In the genomic region with DNA sequence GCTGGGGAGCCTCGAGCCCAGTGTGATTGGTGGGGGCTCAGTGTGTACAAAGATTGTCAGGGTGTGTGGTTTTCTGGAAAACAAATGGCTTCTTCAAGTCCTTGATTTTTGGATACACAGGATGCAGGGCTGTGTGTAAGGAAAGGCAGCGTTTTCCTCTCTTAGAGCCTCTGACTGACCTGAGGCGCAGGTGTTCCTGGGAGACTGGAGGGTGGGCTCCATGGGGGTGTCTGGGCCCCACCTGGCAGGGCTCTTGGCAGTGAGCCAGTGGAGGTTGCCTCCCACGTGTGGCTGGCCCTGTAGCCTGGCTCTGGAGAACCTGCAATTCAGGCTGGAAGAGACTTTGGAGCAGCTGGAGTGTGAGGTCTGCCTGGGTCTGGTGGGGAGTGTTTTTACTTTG, we compare ENCODE assay signal across 11 cellular contexts. TPM values are rescaled to one million over a fixed set of nuclear protein-coding genes. Genes with fewer than 3 reads are reported as not detected.
DNase-seq lines count a peak whose midpoint lies in the region; ATAC-seq and TF ChIP-seq lines count a peak whose summit lies in the region.
"Had no signal": no experiment of that assay in that cellular context is flagged by ENCODE, and none has a peak within 500 bp of the region (broad histone marks: within the 10 kb centered on the region; RNA-seq: fewer than 3 reads in every experiment).

No MANE protein-coding gene starts in this region.

- TF ChIP-seq CTCF in nephron (IDR thresholded peaks at IDR 0.05; ENCODE audit: unreplicated experiment in 3 of 3), result no peak

- H3K9me3 ChIP-seq in CD4-positive, alpha-beta memory T cell (ENCODE audit: control insufficient read depth in 1 of 2, low read length in 2 of 2), result no peaks in the 10 kb centered on the region
- H3K9me3 ChIP-seq in SJCRH30 (replicated peaks), result no peaks in the 10 kb centered on the region
- H3K9me3 ChIP-seq: upper lobe of left lung had no signal

- H3K4me3 ChIP-seq in CD4-positive, alpha-beta memory T cell (ENCODE audit: low read length in 2 of 2), result no peak overlapping the region
- H3K4me3 ChIP-seq in SJCRH30, result no peak overlapping the region
- H3K4me3 ChIP-seq: upper lobe of left lung had no signal

- H3K36me3 ChIP-seq in CD4-positive, alpha-beta memory T cell (ENCODE audit: insufficient read depth, low read length), result no peaks in the 10 kb centered on the region
- no peaks in the 10 kb centered on the region for H3K36me3 ChIP-seq in SJCRH30
- H3K36me3 ChIP-seq: upper lobe of left lung had no signal

- ATAC-seq in GM19397 (IDR thresholded peaks at IDR 0.05; ENCODE audit: unreplicated experiment), result no peak

- CTCF ChIA-PET in CD4-positive, alpha-beta memory T cell (lab: Charles Lee; ENCODE audit: partially characterized antibody), result interaction anchor here (2.1 kb wide), 1 partner anchor 29 kb away, joined by 5 read pairs; no protein-coding TSS in a partner anchor

- H3K4me3 Mint-ChIP-seq in CD4-positive, alpha-beta memory T cell, result peak overlapping the region in 5 of 8 donors; percentile 5 to 61 (median 21)
- H3K4me3 Mint-ChIP-seq in activated T-helper 1 cell treated with anti-CD3 and anti-CD28 coated beads, Interleukin-12 subunit alpha, Interleukin-12 subunit beta, Interleukin-2, Interleukin-4 antibody, amounts not matched to agents 30 ng/mL and 10 ng/mL and 1 ng/mL, durations not matched to agents 14 hours and 24 hours and 36 hours, result no peak overlapping the region
- peak overlapping the region; percentile 25 to 35 (median 32) for H3K4me3 Mint-ChIP-seq in nephron

- H3K9me3 Mint-ChIP-seq in CD4-positive, alpha-beta memory T cell, result peaks cover 0 to 3% (median 0%) of the 10 kb centered on the region in 8 donors
- H3K9me3 Mint-ChIP-seq in activated T-helper 1 cell treated with anti-CD3 and anti-CD28 coated beads, Interleukin-12 subunit alpha, Interleukin-12 subunit beta, Interleukin-2, Interleukin-4 antibody, amounts not matched to agents 30 ng/mL and 10 ng/mL and 1 ng/mL, durations not matched to agents 14 hours and 24 hours and 36 hours, result no peaks in the 10 kb centered on the region
- H3K9me3 Mint-ChIP-seq in nephron, result no peaks in the 10 kb centered on the region

- H3K27ac Mint-ChIP-seq in CD4-positive, alpha-beta memory T cell, result peak overlapping the region in 6 of 7 donors; percentile 29 to 86 (median 70)
- H3K27ac Mint-ChIP-seq in activated T-helper 1 cell treated with anti-CD3 and anti-CD28 coated beads, Interleukin-12 subunit alpha, Interleukin-12 subunit beta, Interleukin-2, Interleukin-4 antibody, amounts not matched to agents 30 ng/mL and 10 ng/mL and 1 ng/mL, durations not matched to agents 14 hours and 24 hours and 36 hours, result peak overlapping the region; percentile 29
- peak overlapping the region; percentile 72 to 91 (median 76) for H3K27ac Mint-ChIP-seq in nephron

- peaks cover 39 to 72% (median 53%) of the 10 kb centered on the region in 4 donors for H3K4me1 Mint-ChIP-seq in CD4-positive, alpha-beta memory T cell
- peaks cover 42% of the 10 kb centered on the region for H3K4me1 Mint-ChIP-seq in activated T-helper 1 cell treated with anti-CD3 and anti-CD28 coated beads, Interleukin-12 subunit alpha, Interleukin-12 subunit beta, Interleukin-2, Interleukin-4 antibody, amounts not matched to agents 30 ng/mL and 10 ng/mL and 1 ng/mL, durations not matched to agents 14 hours and 24 hours and 36 hours (ENCODE audit: low read depth)
- peaks cover 51% of the 10 kb centered on the region for H3K4me1 Mint-ChIP-seq in nephron

- H3K36me3 Mint-ChIP-seq in CD4-positive, alpha-beta memory T cell, result peaks cover 3 to 12% of the 10 kb centered on the region in 2 donors
- H3K36me3 Mint-ChIP-seq in activated T-helper 1 cell treated with anti-CD3 and anti-CD28 coated beads, Interleukin-12 subunit alpha, Interleukin-12 subunit beta, Interleukin-2, Interleukin-4 antibody, amounts not matched to agents 30 ng/mL and 10 ng/mL and 1 ng/mL, durations not matched to agents 14 hours and 24 hours and 36 hours (ENCODE audit: low read depth), result peaks cover 9% of the 10 kb centered on the region
- H3K36me3 Mint-ChIP-seq in nephron (ENCODE audit: low read depth), result peaks cover 6% of the 10 kb centered on the region

- H3K27me3 Mint-ChIP-seq in CD4-positive, alpha-beta memory T cell, result no peaks in the 10 kb centered on the region
- no peaks in the 10 kb centered on the region for H3K27me3 Mint-ChIP-seq in activated T-helper 1 cell treated with anti-CD3 and anti-CD28 coated beads, Interleukin-12 subunit alpha, Interleukin-12 subunit beta, Interleukin-2, Interleukin-4 antibody, amounts not matched to agents 30 ng/mL and 10 ng/mL and 1 ng/mL, durations not matched to agents 14 hours and 24 hours and 36 hours (ENCODE audit: insufficient read depth)
- H3K27me3 Mint-ChIP-seq in nephron (ENCODE audit: low read depth), result no peaks in the 10 kb centered on the region

- DNase-seq in CD4-positive, alpha-beta memory T cell, result no peak
- DNase-seq in NCI-H1105 (lab: John Stamatoyannopoulos, UW) (peak; percentile 89), SJCRH30 (no peak)
- DNase-seq in activated T-helper 1 cell treated with anti-CD3 and anti-CD28 coated beads, Interleukin-12 subunit alpha, Interleukin-12 subunit beta, Interleukin-2, Interleukin-4 antibody, amounts not matched to agents 30 ng/mL and 10 ng/mL and 1 ng/mL, durations not matched to agents 14 hours and 24 hours and 36 hours (ENCODE audit: low spot score), result no peak
- DNase-seq in stimulated activated CD4-positive, alpha-beta T cell treated with anti-CD3 and anti-CD28 coated beads, Interleukin-4, amount 100 ng/mL, for 1 hour, result no peak
- no peak for DNase-seq in stimulated activated CD4-positive, alpha-beta T cell treated with anti-CD3 and anti-CD28 coated beads, Interleukin-4, amount 100 ng/mL, for 24 hours
- DNase-seq: OCI-M1, upper lobe of left lung had no signal

- H3K27me3 ChIP-seq in CD4-positive, alpha-beta memory T cell (ENCODE audit: insufficient read depth, low read length), result no peaks in the 10 kb centered on the region
- no peaks in the 10 kb centered on the region for H3K27me3 ChIP-seq in SJCRH30
- H3K27me3 ChIP-seq: upper lobe of left lung had no signal

- H3K4me1 ChIP-seq in CD4-positive, alpha-beta memory T cell (ENCODE audit: insufficient read depth, low read length), result peaks cover 77% of the 10 kb centered on the region
- 0 out of 2 replicates have a peak, but pooled peaks cover 5% of the 10 kb centered on the region for H3K4me1 ChIP-seq in SJCRH30

- POLR2A ChIA-PET in CD4-positive, alpha-beta memory T cell (lab: Charles Lee; ENCODE audit: partially characterized antibody), result no interaction called here

- H3K27ac ChIP-seq in CD4-positive, alpha-beta memory T cell (ENCODE audit: low read depth, low read length), result no peak overlapping the region
- H3K27ac ChIP-seq in SJCRH30, result no peak overlapping the region
- H3K27ac ChIP-seq: KMS-11 had no signal

- intact Hi-C loops in CD4-positive, alpha-beta memory T cell (cut with micrococcal nuclease), result no loop called here
- intact Hi-C loops in activated T-helper 1 cell treated with anti-CD3 and anti-CD28 coated beads, Interleukin-12 subunit alpha, Interleukin-12 subunit beta, Interleukin-2, Interleukin-4 antibody, amounts not matched to agents 30 ng/mL and 10 ng/mL and 1 ng/mL, durations not matched to agents 14 hours and 24 hours and 36 hours (cut with micrococcal nuclease), result no loop called here

RNA-seq across cellular contexts. Expression of gene FOXK2, which starts 5.0 kb away (rescaled TPM):
- 10 to 100 TPM; 51.5 to 57.5 TPM for total RNA-seq in CD4-positive, alpha-beta memory T cell
- 1 to 10 TPM; 1.3 to 6.8 TPM for polyA plus RNA-seq in CD4-positive, alpha-beta memory T cell
- 97.7 and 98.1 TPM in 2 replicates for total RNA-seq in activated T-helper 1 cell treated with anti-CD3 and anti-CD28 coated beads, Interleukin-12 subunit alpha, Interleukin-12 subunit beta, Interleukin-2, Interleukin-4 antibody, amounts not matched to agents 30 ng/mL and 10 ng/mL and 1 ng/mL, durations not matched to agents 14 hours and 24 hours and 36 hours
- total RNA-seq in SJCRH30 (2014; rRNA removed; shearing (Covaris generic)), result 87.6 and 95.0 TPM in 2 replicates
